Comparison of ENCODE assay signal across 2 cellular contexts in the genomic region with DNA sequence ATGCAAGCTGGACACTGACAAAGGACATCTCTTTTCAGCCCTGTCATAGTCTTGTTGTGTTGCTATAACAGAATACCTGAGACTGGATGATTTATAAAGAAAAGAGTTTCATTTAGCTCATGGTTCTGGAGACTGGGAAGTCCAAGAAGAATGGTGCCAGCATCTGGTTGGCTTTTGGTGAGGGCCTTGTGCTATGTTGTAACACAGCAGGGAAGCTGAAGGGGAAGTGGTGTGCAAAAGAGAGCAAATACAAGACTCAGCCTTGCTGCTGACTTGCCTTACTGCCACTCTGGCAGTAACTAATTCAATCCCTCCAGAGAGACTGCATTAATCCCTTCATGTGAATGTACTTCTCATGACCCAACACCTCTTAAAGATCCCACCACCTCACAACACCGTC.
TF ChIP-seq lines count a peak whose summit lies in the region.

No MANE protein-coding gene starts in this region.

TF ChIP-seq in HepG2, 621 proteins besides CTCF, POLR2A, EP300 and RAD21:
- TF ChIP-seq ZNF564 (CRISPR knock-in tag; IDR thresholded peaks at IDR 0.05) (peak; percentile 95; the same call in 1 of the 2 replicates), ZMAT3 (CRISPR knock-in tag; conservative IDR thresholded peaks at IDR 0.05) (no peak)
TF ChIP-seq in HepG2: peak in this region for 1.

TF ChIP-seq in GM12878, 131 proteins besides CTCF, POLR2A, EP300 and RAD21:
- no peak for TF ChIP-seq CBX3 (IDR thresholded peaks at IDR 0.05; ENCODE audit: borderline replicate concordance, low read depth)
- no peak for TF ChIP-seq BCL11A (IDR thresholded peaks at IDR 0.05; ENCODE audit: low read depth, low read length)
- TF ChIP-seq, protein P1, sequence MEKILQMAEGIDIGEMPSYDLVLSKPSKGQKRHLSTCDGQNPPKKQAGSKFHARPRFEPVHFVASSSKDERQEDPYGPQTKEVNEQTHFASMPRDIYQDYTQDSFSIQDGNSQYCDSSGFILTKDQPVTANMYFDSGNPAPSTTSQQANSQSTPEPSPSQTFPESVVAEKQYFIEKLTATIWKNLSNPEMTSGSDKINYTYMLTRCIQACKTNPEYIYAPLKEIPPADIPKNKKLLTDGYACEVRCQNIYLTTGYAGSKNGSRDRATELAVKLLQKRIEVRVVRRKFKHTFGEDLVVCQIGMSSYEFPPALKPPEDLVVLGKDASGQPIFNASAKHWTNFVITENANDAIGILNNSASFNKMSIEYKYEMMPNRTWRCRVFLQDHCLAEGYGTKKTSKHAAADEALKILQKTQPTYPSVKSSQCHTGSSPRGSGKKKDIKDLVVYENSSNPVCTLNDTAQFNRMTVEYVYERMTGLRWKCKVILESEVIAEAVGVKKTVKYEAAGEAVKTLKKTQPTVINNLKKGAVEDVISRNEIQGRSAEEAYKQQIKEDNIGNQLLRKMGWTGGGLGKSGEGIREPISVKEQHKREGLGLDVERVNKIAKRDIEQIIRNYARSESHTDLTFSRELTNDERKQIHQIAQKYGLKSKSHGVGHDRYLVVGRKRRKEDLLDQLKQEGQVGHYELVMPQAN (conservative IDR thresholded peaks at IDR 0.05) = no peak
- no peak for TF ChIP-seq SUZ12 (IDR thresholded peaks at IDR 0.05; ENCODE audit: unreplicated experiment)
- no peak for TF ChIP-seq ZNF687 (IDR thresholded peaks at IDR 0.05)
- TF ChIP-seq, protein P2, sequence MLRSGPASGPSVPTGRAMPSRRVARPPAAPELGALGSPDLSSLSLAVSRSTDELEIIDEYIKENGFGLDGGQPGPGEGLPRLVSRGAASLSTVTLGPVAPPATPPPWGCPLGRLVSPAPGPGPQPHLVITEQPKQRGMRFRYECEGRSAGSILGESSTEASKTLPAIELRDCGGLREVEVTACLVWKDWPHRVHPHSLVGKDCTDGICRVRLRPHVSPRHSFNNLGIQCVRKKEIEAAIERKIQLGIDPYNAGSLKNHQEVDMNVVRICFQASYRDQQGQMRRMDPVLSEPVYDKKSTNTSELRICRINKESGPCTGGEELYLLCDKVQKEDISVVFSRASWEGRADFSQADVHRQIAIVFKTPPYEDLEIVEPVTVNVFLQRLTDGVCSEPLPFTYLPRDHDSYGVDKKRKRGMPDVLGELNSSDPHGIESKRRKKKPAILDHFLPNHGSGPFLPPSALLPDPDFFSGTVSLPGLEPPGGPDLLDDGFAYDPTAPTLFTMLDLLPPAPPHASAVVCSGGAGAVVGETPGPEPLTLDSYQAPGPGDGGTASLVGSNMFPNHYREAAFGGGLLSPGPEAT (IDR thresholded peaks at IDR 0.05; ENCODE audit: low read depth) = no peak
- no peak for TF ChIP-seq ZBTB11 (CRISPR knock-in tag; IDR thresholded peaks at IDR 0.05)
- no peak for TF ChIP-seq NR2C2 (IDR thresholded peaks at IDR 0.05; ENCODE audit: borderline replicate concordance, control insufficient read depth, insufficient read length, low read depth)
- TF ChIP-seq SREBF1 (IDR thresholded peaks at IDR 0.05; ENCODE audit: low read length) = no peak
- TF ChIP-seq MEF2B (IDR thresholded peaks at IDR 0.05; ENCODE audit: partially characterized antibody, poor library complexity, severe bottlenecking) = no peak
- no peak for TF ChIP-seq ELK1 (IDR thresholded peaks at IDR 0.05; ENCODE audit: low read depth, low read length)
- no peak for TF ChIP-seq CBFB (IDR thresholded peaks at IDR 0.05; ENCODE audit: low read depth)
